ENCODE assay signal across 8 cellular contexts in the genomic region with DNA sequence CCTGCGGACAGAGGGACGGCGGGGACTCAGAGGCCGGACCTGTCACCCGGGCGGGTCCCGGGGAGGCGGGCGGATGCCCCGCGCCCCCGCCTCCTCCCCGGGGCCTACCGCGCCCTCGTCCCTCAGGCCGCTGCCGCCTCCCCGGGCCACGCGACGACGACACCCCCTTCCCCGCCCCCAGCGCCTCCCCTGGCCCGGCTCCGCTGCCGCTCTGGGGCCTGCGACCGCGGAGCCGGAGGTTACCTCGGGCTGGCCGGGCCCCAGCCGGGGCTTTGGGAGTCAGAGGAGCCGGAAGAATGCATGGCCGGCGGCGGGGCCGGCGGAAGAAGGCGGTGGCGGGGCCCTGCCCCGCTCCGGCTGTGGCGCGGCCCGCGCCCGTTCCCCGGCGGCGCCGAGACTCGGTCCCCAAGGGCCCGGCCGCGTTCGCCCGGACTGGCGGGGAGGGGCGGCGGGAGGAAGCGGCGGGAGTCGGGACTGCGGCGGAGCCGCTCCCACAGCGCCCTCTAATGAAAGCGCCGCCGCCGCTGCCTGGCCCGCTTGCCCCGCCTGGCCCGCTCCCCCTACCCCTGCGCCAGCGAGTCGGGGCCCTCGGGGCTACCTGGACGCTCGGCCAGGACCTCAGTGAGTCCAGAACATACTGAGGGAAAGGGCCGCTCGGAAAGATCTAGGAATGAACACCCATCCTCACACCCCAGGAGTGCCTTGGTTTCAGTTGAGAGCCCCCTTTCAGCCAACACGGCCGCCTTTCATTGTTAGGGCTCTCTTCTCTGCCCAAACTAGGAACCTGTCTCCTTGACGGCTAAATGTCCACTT. TPM values are rescaled to one million over a fixed set of nuclear protein-coding genes. Genes with fewer than 3 reads are reported as not detected.
DNase-seq lines count a peak whose midpoint lies in the region; ATAC-seq and TF ChIP-seq lines count a peak whose summit lies in the region.

A gene with protein sequence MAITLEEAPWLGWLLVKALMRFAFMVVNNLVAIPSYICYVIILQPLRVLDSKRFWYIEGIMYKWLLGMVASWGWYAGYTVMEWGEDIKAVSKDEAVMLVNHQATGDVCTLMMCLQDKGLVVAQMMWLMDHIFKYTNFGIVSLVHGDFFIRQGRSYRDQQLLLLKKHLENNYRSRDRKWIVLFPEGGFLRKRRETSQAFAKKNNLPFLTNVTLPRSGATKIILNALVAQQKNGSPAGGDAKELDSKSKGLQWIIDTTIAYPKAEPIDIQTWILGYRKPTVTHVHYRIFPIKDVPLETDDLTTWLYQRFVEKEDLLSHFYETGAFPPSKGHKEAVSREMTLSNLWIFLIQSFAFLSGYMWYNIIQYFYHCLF (minus strand): TSS at position 434 of the 813 bp plus-strand sequence. CDS start 1,467 bp downstream, outside the sequence.

- H3K4me1 ChIP-seq in HUES6 (ENCODE audit: control insufficient read depth, insufficient read depth, low read length), result peaks cover 6% of the 10 kb centered on the region; the same call in 1 of the 2 replicates
- peaks cover 0 to 59% (median 30%) of the 10 kb centered on the region in 4 donors for H3K4me1 ChIP-seq in stomach

- H3K36me3 Mint-ChIP-seq in nephron progenitor cell (ENCODE audit: low read depth), result no peaks in the 10 kb centered on the region

- 0 to 1% (median 1%) methylated on average over 14 to 74 of the region's 88 CpGs for WGBS in stomach, 5 donors

- H3K27ac ChIP-seq in HUES6 (ENCODE audit: low read depth, low read length), result no peak within 1 kb of the TSS; the same call in 1 of the 2 replicates
- H3K27ac ChIP-seq in stomach, result peak within 1 kb of the TSS; percentile 86 to 93 (median 89)

- no peak within 1 kb of the TSS for H3K27ac Mint-ChIP-seq in nephron progenitor cell

- TF ChIP-seq CTCF in fibroblast of the aortic adventitia (IDR thresholded peaks at IDR 0.05; ENCODE audit: insufficient read depth, low read length) (peak; percentile 43), nephron progenitor cell (IDR thresholded peaks at IDR 0.05) (peak; percentile 37), stomach (IDR thresholded peaks at IDR 0.05) (peak in 3 of 7 experiments; percentile 51 to 79 (median 66))

- no peaks in the 10 kb centered on the region for H3K9me3 ChIP-seq in HUES6 (ENCODE audit: control insufficient read depth, insufficient read depth, low read depth, low read length)
- H3K9me3 ChIP-seq in stomach, result no peaks in the 10 kb centered on the region

- peak; percentile 50 for DNase-seq in DMS 273 treated with DMSO at 0.1 percent for 48 hours (lab: John Stamatoyannopoulos, UW)
- peak; percentile 56 for DNase-seq in activated effector memory CD4-positive, alpha-beta T cell treated with Interleukin-2 at 50 U/mL for 16 hours
- DNase-seq in fibroblast of the aortic adventitia (ENCODE audit: low read depth), result peak; percentile 51
- DNase-seq in nephron progenitor cell, result peak; percentile 85
- peak; percentile 82 for DNase-seq in stomach

- no peak for TF ChIP-seq EP300 in stomach (IDR thresholded peaks at IDR 0.05)

- H3K27me3 ChIP-seq in HUES6 (ENCODE audit: control insufficient read depth, insufficient read depth, low read length), result peaks cover 13% of the 10 kb centered on the region
- H3K27me3 ChIP-seq in stomach, result no peaks in the 10 kb centered on the region

- H3K9me3 Mint-ChIP-seq in nephron progenitor cell, result no peaks in the 10 kb centered on the region

- H3K4me3 Mint-ChIP-seq in nephron progenitor cell, result peak within 1 kb of the TSS; percentile 96

- ATAC-seq in GM21381 (IDR thresholded peaks at IDR 0.05; ENCODE audit: unreplicated experiment), result peak; percentile 76

- H3K9ac ChIP-seq in HUES6 (ENCODE audit: low read length), result peak within 1 kb of the TSS; percentile 65

- H3K36me3 ChIP-seq in HUES6 (ENCODE audit: control insufficient read depth, insufficient read depth, low read length) (no peaks in the 10 kb centered on the region), stomach (peaks cover 0 to 4% (median 0%) of the 10 kb centered on the region in 4 donors)

- peak; percentile 46 for TF ChIP-seq POLR2A in Raji (IDR thresholded peaks at IDR 0.05; ENCODE audit: insufficient read depth, low read depth, low read length)
- no peak for TF ChIP-seq POLR2A in stomach (IDR thresholded peaks at IDR 0.05)

- H3K4me1 Mint-ChIP-seq in nephron progenitor cell, result peaks cover 13% of the 10 kb centered on the region

- H3K4me3 ChIP-seq in HUES6 (ENCODE audit: low read depth, low read length) (peak within 1 kb of the TSS; percentile 70), fibroblast of the aortic adventitia (ENCODE audit: low read depth, low read length) (peak within 1 kb of the TSS; percentile 81), stomach (peak within 1 kb of the TSS; percentile 75 to 92 (median 87))

- intact Hi-C loops in stomach (cut with DNase I; ENCODE audit: low total_unique reads), result loop anchor here (5.0 kb wide), 1 partner anchor 148 kb away; no protein-coding TSS in a partner anchor

- H3K27me3 Mint-ChIP-seq in nephron progenitor cell (ENCODE audit: low read depth, poor library complexity), result peaks cover 34% of the 10 kb centered on the region

RNA-seq across cellular contexts. Expression of the gene that starts here (rescaled TPM):
- 13.7 and 36.2 TPM in 2 replicates for total RNA-seq in fibroblast of the aortic adventitia (ENCODE audit: low replicate concordance)
- 10 to 100 TPM in 3 of 5 donors, 1 to 10 TPM in 2; 2.9 to 59.3 (median 14.8) TPM for total RNA-seq in stomach
- 1 to 10 TPM; 2.9 to 5.3 (median 4.4) TPM for polyA plus RNA-seq in stomach
